11 cellular contexts compared by ENCODE assay signal in the genomic region with DNA sequence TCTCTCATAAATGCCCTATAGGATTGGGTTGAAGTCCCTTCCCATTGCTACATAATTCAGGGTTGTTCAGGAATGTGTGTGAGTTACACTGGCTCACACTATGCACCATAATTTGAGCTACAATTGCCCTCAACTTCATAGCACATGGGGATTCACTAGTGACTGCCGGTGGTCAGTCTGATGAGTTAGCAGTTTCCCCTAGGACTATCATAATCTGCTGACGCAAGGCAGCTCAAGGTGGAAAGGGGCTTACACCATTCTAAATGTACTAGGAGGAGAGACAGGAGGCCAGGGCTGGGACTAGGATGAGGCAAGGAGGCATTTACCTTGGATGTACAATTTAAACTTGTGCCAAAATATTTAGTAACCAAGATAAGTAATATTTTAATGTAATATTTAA.
"Had no signal": no experiment of that assay in that cellular context is flagged by ENCODE, and none has a peak within 500 bp of the region (broad histone marks: within the 10 kb centered on the region; RNA-seq: fewer than 3 reads in every experiment).

No MANE protein-coding gene starts in this region.

- ATAC-seq: GM23338, HCT116 had no signal

- H3K4me3 ChIP-seq: GM23248, GM23338, HAP-1 had no signal

- H3K27ac ChIP-seq: GM23248 had no signal

- DNase-seq: GM23248, GOT3, H7, H9, HCEC 1CT, HFFc6 had no signal

- H3K4me2 ChIP-seq: GM23338 had no signal

- H3K4me3 Mint-ChIP-seq: GM23338, H9, HFFc6 had no signal

- FAIRE-seq: H1, H54 had no signal

- H3K4me1 ChIP-seq: HAP-1 had no signal

- H3K4me1 Mint-ChIP-seq: GM23338 had no signal

- H3K9ac ChIP-seq: GM23248 had no signal

- H2AFZ ChIP-seq: GM23248, GM23338 had no signal

- H3K27ac Mint-ChIP-seq: GM23338, H9, HFFc6 had no signal

- H3K36me3 ChIP-seq: HAP-1 had no signal
